32 cellular contexts compared by ENCODE assay signal in the genomic region with DNA sequence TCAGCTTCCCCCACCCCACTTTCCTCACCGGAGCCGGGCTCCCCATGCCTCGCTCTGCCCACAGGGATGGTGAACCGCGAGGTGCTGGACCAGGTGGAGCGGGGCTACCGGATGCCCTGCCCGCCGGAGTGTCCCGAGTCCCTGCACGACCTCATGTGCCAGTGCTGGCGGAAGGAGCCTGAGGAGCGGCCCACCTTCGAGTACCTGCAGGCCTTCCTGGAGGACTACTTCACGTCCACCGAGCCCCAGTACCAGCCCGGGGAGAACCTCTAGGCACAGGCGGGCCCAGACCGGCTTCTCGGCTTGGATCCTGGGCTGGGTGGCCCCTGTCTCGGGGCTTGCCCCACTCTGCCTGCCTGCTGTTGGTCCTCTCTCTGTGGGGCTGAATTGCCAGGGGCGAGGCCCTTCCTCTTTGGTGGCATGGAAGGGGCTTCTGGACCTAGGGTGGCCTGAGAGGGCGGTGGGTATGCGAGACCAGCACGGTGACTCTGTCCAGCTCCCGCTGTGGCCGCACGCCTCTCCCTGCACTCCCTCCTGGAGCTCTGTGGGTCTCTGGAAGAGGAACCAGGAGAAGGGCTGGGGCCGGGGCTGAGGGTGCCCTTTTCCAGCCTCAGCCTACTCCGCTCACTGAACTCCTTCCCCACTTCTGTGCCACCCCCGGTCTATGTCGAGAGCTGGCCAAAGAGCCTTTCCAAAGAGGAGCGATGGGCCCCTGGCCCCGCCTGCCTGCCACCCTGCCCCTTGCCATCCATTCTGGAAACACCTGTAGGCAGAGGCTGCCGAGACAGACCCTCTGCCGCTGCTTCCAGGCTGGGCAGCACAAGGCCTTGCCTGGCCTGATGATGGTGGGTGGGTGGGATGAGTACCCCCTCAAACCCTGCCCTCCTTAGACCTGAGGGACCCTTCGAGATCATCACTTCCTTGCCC.
"Had no signal": no experiment of that assay in that cellular context is flagged by ENCODE, and none has a peak within 500 bp of the region (broad histone marks: within the 10 kb centered on the region; RNA-seq: fewer than 3 reads in every experiment).

No MANE protein-coding gene starts in this region.

- H3K4me3 ChIP-seq: ascending aorta, cardiac muscle cell, MG63, PC-9, SJCRH30, SK-N-MC had no signal

- H3K9me3 ChIP-seq: ascending aorta, MG63, SJCRH30 had no signal

- ATAC-seq: activated CD4-positive, alpha-beta T cell treated with anti-CD3 and anti-CD28 coated beads for 36 hours; activated CD4-positive, CD25-positive, alpha-beta regulatory T cell treated with anti-CD3 and anti-CD28 coated beads, Interleukin-2, amount 50 U/mL, for 24 hours; activated CD8-positive, alpha-beta T cell treated with anti-CD3 and anti-CD28 coated beads, Interleukin-2, amount 10 ng/mL, durations not matched to agents 7 days and 5 days had no signal

- H3K4me3 Mint-ChIP-seq: activated CD4-positive, alpha-beta T cell treated with anti-CD3 and anti-CD28 coated beads for 36 hours; activated CD4-positive, alpha-beta T cell treated with anti-CD3 and anti-CD28 coated beads, Interleukin-2, amount 10 ng/mL, durations not matched to agents 7 days and 5 days; activated CD8-positive, alpha-beta T cell treated with anti-CD3 and anti-CD28 coated beads, Interleukin-2, amount 10 ng/mL, durations not matched to agents 7 days and 5 days; activated naive CD4-positive, alpha-beta T cell treated with anti-CD3 and anti-CD28 coated beads, Interleukin-2, amount 50 U/mL, for 24 hours; activated naive CD8-positive, alpha-beta T cell treated with anti-CD3 and anti-CD28 coated beads, Interleukin-2, amount 10 ng/mL, durations not matched to agents 7 days and 5 days; activated T-cell treated with anti-CD3 and anti-CD28 coated beads, Interleukin-2, amount 50 U/mL, for 24 hours; central memory CD8-positive, alpha-beta T cell; T-helper 2 cell treated with Interferon-gamma antibody and Interleukin-4, amounts not matched to agents 5 μg/mL and 100 μg/mL, for 36 hours had no signal

- DNase-seq: activated CD4-positive, alpha-beta T cell treated with anti-CD3 and anti-CD28 coated beads for 36 hours; activated CD4-positive, alpha-beta T cell treated with anti-CD3 and anti-CD28 coated beads, Interleukin-2, amount 10 ng/mL, durations not matched to agents 7 days and 5 days; activated CD4-positive, alpha-beta T cell treated with anti-CD3 and anti-CD28 coated beads, Interleukin-2, amount 50 U/mL, for 48 hours; activated CD8-positive, alpha-beta T cell treated with anti-CD3 and anti-CD28 coated beads, Interleukin-2, amount 10 ng/mL, durations not matched to agents 7 days and 5 days; activated gamma-delta T cell; activated naive CD4-positive, alpha-beta T cell treated with Interleukin-2 at 50 U/mL for 16 hours; activated naive CD8-positive, alpha-beta T cell treated with anti-CD3 and anti-CD28 coated beads, Interleukin-2, amount 10 ng/mL, durations not matched to agents 7 days and 5 days; activated T-cell treated with anti-CD3 and anti-CD28 coated beads, Interleukin-2, amount 50 U/mL, for 24 hours; amygdala; Kasumi-1; MG63; NCI-H1048; NCI-H1105 treated with DMSO at 0.1 percent for 48 hours; NCI-H1436; NCI-H1694; NCI-H1930; NCI-H2081 treated with DMSO at 0.1 percent for 48 hours; NCI-H345; NCI-H510A; NCI-H526; NCI-H748 treated with DMSO at 0.1 percent for 48 hours; PC-9; SHP77; SJCRH30 had no signal

- H3K27ac ChIP-seq: ascending aorta, PC-9, SJCRH30, SK-N-MC had no signal

- H3K36me3 ChIP-seq: SJCRH30 had no signal

- H3K9me3 Mint-ChIP-seq: activated CD4-positive, alpha-beta T cell treated with anti-CD3 and anti-CD28 coated beads, Interleukin-2, amount 10 ng/mL, durations not matched to agents 7 days and 5 days; activated naive CD4-positive, alpha-beta T cell treated with anti-CD3 and anti-CD28 coated beads, Interleukin-2, amount 50 U/mL, for 24 hours; activated naive CD8-positive, alpha-beta T cell treated with anti-CD3 and anti-CD28 coated beads, Interleukin-2, amount 10 ng/mL, durations not matched to agents 7 days and 5 days; activated T-cell treated with anti-CD3 and anti-CD28 coated beads, Interleukin-2, amount 50 U/mL, for 24 hours; activated T-helper 2 cell treated with anti-CD3 and anti-CD28 coated beads, Interferon-gamma antibody, Interleukin-2, Interleukin-4, amounts not matched to agents 10 μg/mL and 5 μg/mL and 100 μg/mL, durations not matched to agents 14 hours and 24 hours and 36 hours; central memory CD8-positive, alpha-beta T cell; T-helper 2 cell treated with Interferon-gamma antibody and Interleukin-4, amounts not matched to agents 5 μg/mL and 100 μg/mL, for 36 hours had no signal

- H3K27me3 ChIP-seq: ascending aorta, cardiac muscle cell, MG63, SJCRH30 had no signal

- H3K36me3 Mint-ChIP-seq: activated naive CD4-positive, alpha-beta T cell treated with anti-CD3 and anti-CD28 coated beads, Interleukin-2, amount 50 U/mL, for 24 hours; activated naive CD8-positive, alpha-beta T cell treated with anti-CD3 and anti-CD28 coated beads, Interleukin-2, amount 10 ng/mL, durations not matched to agents 7 days and 5 days had no signal

- H3K27ac Mint-ChIP-seq: activated CD4-positive, alpha-beta T cell treated with anti-CD3 and anti-CD28 coated beads for 36 hours; activated CD4-positive, alpha-beta T cell treated with anti-CD3 and anti-CD28 coated beads, Interleukin-2, amount 10 ng/mL, durations not matched to agents 7 days and 5 days; activated CD8-positive, alpha-beta T cell treated with anti-CD3 and anti-CD28 coated beads, Interleukin-2, amount 10 ng/mL, durations not matched to agents 7 days and 5 days; activated naive CD4-positive, alpha-beta T cell treated with anti-CD3 and anti-CD28 coated beads, Interleukin-2, amount 50 U/mL, for 24 hours; activated naive CD8-positive, alpha-beta T cell treated with anti-CD3 and anti-CD28 coated beads, Interleukin-2, amount 10 ng/mL, durations not matched to agents 7 days and 5 days; activated T-cell treated with anti-CD3 and anti-CD28 coated beads, Interleukin-2, amount 50 U/mL, for 24 hours; activated T-helper 2 cell treated with anti-CD3 and anti-CD28 coated beads, Interferon-gamma antibody, Interleukin-2, Interleukin-4, amounts not matched to agents 10 μg/mL and 5 μg/mL and 100 μg/mL, durations not matched to agents 14 hours and 24 hours and 36 hours; T-helper 2 cell treated with Interferon-gamma antibody and Interleukin-4, amounts not matched to agents 5 μg/mL and 100 μg/mL, for 36 hours had no signal
